1 cellular context compared by ENCODE assay signal in genomic region chr2:20224716-20225293, GRCh38.
TF ChIP-seq lines count a peak whose summit lies in the region.

TSS of gene SDC1 (minus strand) at chr2:20225130. CDS start at chr2:20224867, 263 bp downstream.

TF ChIP-seq in WTC11, 78 proteins besides CTCF, POLR2A, EP300 and RAD21 (continued from another document and continues in another):
- TF ChIP-seq STAT6 (CRISPR knock-in tag; conservative IDR thresholded peaks at IDR 0.05; ENCODE audit: low read depth) (0 out of 2 replicates have a peak, but pooled peaks have one; percentile 38), ZNF423 (CRISPR knock-in tag; IDR thresholded peaks at IDR 0.05) (no peak), KAT7 (CRISPR knock-in tag; IDR thresholded peaks at IDR 0.05; ENCODE audit: borderline replicate concordance) (no peak), PRDM15 (CRISPR knock-in tag; IDR thresholded peaks at IDR 0.05) (no peak), ZMAT4 (CRISPR knock-in tag; IDR thresholded peaks at IDR 0.05) (no peak), IRF2 (CRISPR knock-in tag; IDR thresholded peaks at IDR 0.05; ENCODE audit: borderline replicate concordance, low read depth) (peak; percentile 70; the same call in 1 of the 2 replicates), USF2 (CRISPR knock-in tag; IDR thresholded peaks at IDR 0.05) (peak; percentile 46; the same call in 1 of the 2 replicates), CBFB (CRISPR knock-in tag; IDR thresholded peaks at IDR 0.05; ENCODE audit: low read depth) (no peak), E2F5 (CRISPR knock-in tag; IDR thresholded peaks at IDR 0.05) (no peak), ARID4B (CRISPR knock-in tag; IDR thresholded peaks at IDR 0.05; ENCODE audit: borderline replicate concordance) (no peak), SMAD4 (CRISPR knock-in tag; IDR thresholded peaks at IDR 0.05) (no peak), ZNF232 (CRISPR knock-in tag; IDR thresholded peaks at IDR 0.05) (0 out of 2 replicates have a peak, but pooled peaks have one; percentile 33), SOX15 (CRISPR knock-in tag; IDR thresholded peaks at IDR 0.05) (no peak), ERG (CRISPR knock-in tag; IDR thresholded peaks at IDR 0.05) (no peak), ZNF416 (CRISPR knock-in tag; IDR thresholded peaks at IDR 0.05) (no peak), TEAD4 (CRISPR knock-in tag; IDR thresholded peaks at IDR 0.05) (no peak), NFE2L1 (CRISPR knock-in tag; IDR thresholded peaks at IDR 0.05) (0 out of 2 replicates have a peak, but pooled peaks have one; percentile 72), ZNF317 (CRISPR knock-in tag; IDR thresholded peaks at IDR 0.05; ENCODE audit: borderline replicate concordance, low read depth) (no peak), ZNF219 (CRISPR knock-in tag; IDR thresholded peaks at IDR 0.05; ENCODE audit: borderline replicate concordance) (no peak), ZNF671 (CRISPR knock-in tag; IDR thresholded peaks at IDR 0.05) (no peak), NR2C2 (CRISPR knock-in tag; IDR thresholded peaks at IDR 0.05) (no peak), JUN (CRISPR knock-in tag; IDR thresholded peaks at IDR 0.05) (no peak), ATF2 (CRISPR knock-in tag; IDR thresholded peaks at IDR 0.05; ENCODE audit: borderline replicate concordance, low read depth) (no peak), NR3C1 (CRISPR knock-in tag; conservative IDR thresholded peaks at IDR 0.05; ENCODE audit: low read depth) (0 out of 2 replicates have a peak, but pooled peaks have one; percentile 71), EMX1 (CRISPR knock-in tag; IDR thresholded peaks at IDR 0.05) (no peak), ATF1 (CRISPR knock-in tag; IDR thresholded peaks at IDR 0.05) (no peak), ZSCAN18 (CRISPR knock-in tag; IDR thresholded peaks at IDR 0.05) (no peak), CDX4 (CRISPR knock-in tag; IDR thresholded peaks at IDR 0.05; ENCODE audit: borderline replicate concordance) (no peak), ZBTB21 (CRISPR knock-in tag; IDR thresholded peaks at IDR 0.05; ENCODE audit: borderline replicate concordance) (no peak), E2F4 (CRISPR knock-in tag; IDR thresholded peaks at IDR 0.05; ENCODE audit: borderline replicate concordance, low read depth) (peak; percentile 78)
